In genomic region chr5:177593511-177593910, GRCh38 we compare ENCODE assay signal across 11 cellular contexts. TPM values are rescaled to one million over a fixed set of nuclear protein-coding genes. Genes with fewer than 3 reads are reported as not detected.
DNase-seq lines count a peak whose midpoint lies in the region; ATAC-seq, FAIRE-seq and TF ChIP-seq lines count a peak whose summit lies in the region.
"Had no signal": no experiment of that assay in that cellular context is flagged by ENCODE, and none has a peak within 500 bp of the region (broad histone marks: within the 10 kb centered on the region; RNA-seq: fewer than 3 reads in every experiment).

No MANE protein-coding gene starts in this region.

- H3K27ac Mint-ChIP-seq in activated naive CD4-positive, alpha-beta T cell treated with anti-CD3 and anti-CD28 coated beads, Interleukin-2, amount 50 U/mL, for 24 hours: no peak overlapping the region
- H3K27ac Mint-ChIP-seq in activated CD8-positive, alpha-beta T cell treated with anti-CD3 and anti-CD28 coated beads, Interleukin-2, amount 10 ng/mL, durations not matched to agents 7 days and 5 days: peak overlapping the region; percentile 48
- H3K27ac Mint-ChIP-seq in stimulated activated naive CD8-positive, alpha-beta T cell treated with anti-CD3 and anti-CD28 coated beads, Interleukin-15, amount 100 ng/mL, for 72 hours: no peak overlapping the region

- H3K9me3 Mint-ChIP-seq in activated naive CD4-positive, alpha-beta T cell treated with anti-CD3 and anti-CD28 coated beads, Interleukin-2, amount 50 U/mL, for 24 hours: no peaks in the 10 kb centered on the region
- no peaks in the 10 kb centered on the region for H3K9me3 Mint-ChIP-seq in activated CD8-positive, alpha-beta T cell treated with anti-CD3 and anti-CD28 coated beads, Interleukin-2, amount 10 ng/mL, durations not matched to agents 7 days and 5 days (ENCODE audit: insufficient read depth)
- H3K9me3 Mint-ChIP-seq in stimulated activated naive CD8-positive, alpha-beta T cell treated with anti-CD3 and anti-CD28 coated beads, Interleukin-15, amount 100 ng/mL, for 72 hours: no peaks in the 10 kb centered on the region

- CTCF ChIA-PET in activated CD8-positive, alpha-beta T cell treated with anti-CD3 and anti-CD28 coated beads, Interleukin-2, amount 10 ng/mL, durations not matched to agents 7 days and 5 days (lab: Charles Lee): interaction anchor here (0.8 to 1.4 kb wide), 2 partner anchors 32 to 93 kb away, joined by 3 read pairs; no protein-coding TSS in a partner anchor

- H3K9ac ChIP-seq in kidney (ENCODE audit: low read length in 2 of 2): no peak overlapping the region

- peak overlapping the region; percentile 100 for H3K4me3 Mint-ChIP-seq in activated naive CD4-positive, alpha-beta T cell treated with anti-CD3 and anti-CD28 coated beads, Interleukin-2, amount 50 U/mL, for 24 hours
- peak overlapping the region; percentile 96 for H3K4me3 Mint-ChIP-seq in activated CD8-positive, alpha-beta T cell treated with anti-CD3 and anti-CD28 coated beads, Interleukin-2, amount 10 ng/mL, durations not matched to agents 7 days and 5 days
- H3K4me3 Mint-ChIP-seq in stimulated activated naive CD8-positive, alpha-beta T cell treated with anti-CD3 and anti-CD28 coated beads, Interleukin-15, amount 100 ng/mL, for 72 hours: peak overlapping the region; percentile 55 to 97

- 96% methylated on average over 3 of the region's 3 CpGs for WGBS in hepatocyte (ENCODE audit: low lambda C conversion rate, missing lambda C conversion rate)

- no peaks in the 10 kb centered on the region for H3K27me3 ChIP-seq in hepatocyte

- no peak for ATAC-seq in activated CD8-positive, alpha-beta T cell treated with anti-CD3 and anti-CD28 coated beads, Interleukin-2, amount 10 ng/mL, durations not matched to agents 7 days and 5 days
- ATAC-seq in stimulated activated naive CD8-positive, alpha-beta T cell treated with anti-CD3 and anti-CD28 coated beads, Interleukin-15, amount 100 ng/mL, for 72 hours: no peak
- ATAC-seq in HG03565 (IDR thresholded peaks at IDR 0.05; ENCODE audit: unreplicated experiment): no peak
- ATAC-seq: left lung had no signal

- H3K36me3 Mint-ChIP-seq in activated naive CD4-positive, alpha-beta T cell treated with anti-CD3 and anti-CD28 coated beads, Interleukin-2, amount 50 U/mL, for 24 hours: peaks cover 11% of the 10 kb centered on the region
- peaks cover 41% of the 10 kb centered on the region for H3K36me3 Mint-ChIP-seq in activated CD8-positive, alpha-beta T cell treated with anti-CD3 and anti-CD28 coated beads, Interleukin-2, amount 10 ng/mL, durations not matched to agents 7 days and 5 days (ENCODE audit: low read depth)

- no peaks in the 10 kb centered on the region for H3K9me2 ChIP-seq in hepatocyte (replicated peaks; ENCODE audit: insufficient read depth)

- H4K20me1 ChIP-seq in hepatocyte (ENCODE audit: insufficient read depth, poor library complexity, severe bottlenecking): no peaks in the 10 kb centered on the region

- TF ChIP-seq CTCF in hepatocyte (IDR thresholded peaks at IDR 0.05; ENCODE audit: poor library complexity) (no peak), kidney (IDR thresholded peaks at IDR 0.05; ENCODE audit: borderline replicate concordance, extremely low read depth, insufficient read depth) (no peak)

- H3K36me3 ChIP-seq in hepatocyte (replicated peaks; ENCODE audit: insufficient read depth, low read depth) (no peaks in the 10 kb centered on the region), kidney (ENCODE audit: control insufficient read depth in 1 of 2, insufficient read depth in 2 of 2, low read length in 2 of 2) (peaks cover 24 to 33% of the 10 kb centered on the region in 2 donors)

- peaks cover 28% of the 10 kb centered on the region for H3K4me1 Mint-ChIP-seq in activated naive CD4-positive, alpha-beta T cell treated with anti-CD3 and anti-CD28 coated beads, Interleukin-2, amount 50 U/mL, for 24 hours
- H3K4me1 Mint-ChIP-seq in activated CD8-positive, alpha-beta T cell treated with anti-CD3 and anti-CD28 coated beads, Interleukin-2, amount 10 ng/mL, durations not matched to agents 7 days and 5 days (ENCODE audit: low read depth): peaks cover 28% of the 10 kb centered on the region
- peaks cover 57% of the 10 kb centered on the region for H3K4me1 Mint-ChIP-seq in stimulated activated naive CD8-positive, alpha-beta T cell treated with anti-CD3 and anti-CD28 coated beads, Interleukin-15, amount 100 ng/mL, for 72 hours

- peaks cover 18% of the 10 kb centered on the region for H3K79me2 ChIP-seq in hepatocyte

- POLR2A ChIA-PET in activated CD8-positive, alpha-beta T cell treated with anti-CD3 and anti-CD28 coated beads, Interleukin-2, amount 10 ng/mL, durations not matched to agents 7 days and 5 days (lab: Charles Lee): interaction anchor here (1.5 kb wide), 1 partner anchor 611 kb away, joined by 4 read pairs; the partner anchor contains the start of gene HNRNPAB

- H2AFZ ChIP-seq in hepatocyte: no peak overlapping the region

- H3K4me1 ChIP-seq in hepatocyte (ENCODE audit: insufficient read depth) (peaks cover 7% of the 10 kb centered on the region), kidney (ENCODE audit: control insufficient read depth in 1 of 2, insufficient read depth in 1 of 2, low read depth in 1 of 2, low read length in 2 of 2) (peaks cover 0 to 6% of the 10 kb centered on the region in 2 donors)

- H3K9me3 ChIP-seq in hepatocyte (ENCODE audit: low read depth) (no peaks in the 10 kb centered on the region), kidney (ENCODE audit: control insufficient read depth in 1 of 2, low read length in 2 of 2) (no peaks in the 10 kb centered on the region)
- H3K9me3 ChIP-seq: left lung had no signal

- H3K27ac ChIP-seq in hepatocyte (no peak overlapping the region), kidney (ENCODE audit: low read depth in 2 of 2, low read length in 2 of 2) (no peak overlapping the region)

- peak overlapping the region; percentile 94 for H3K4me2 ChIP-seq in hepatocyte

- H3K27me3 Mint-ChIP-seq in activated naive CD4-positive, alpha-beta T cell treated with anti-CD3 and anti-CD28 coated beads, Interleukin-2, amount 50 U/mL, for 24 hours: peaks cover 3% of the 10 kb centered on the region
- H3K27me3 Mint-ChIP-seq in activated CD8-positive, alpha-beta T cell treated with anti-CD3 and anti-CD28 coated beads, Interleukin-2, amount 10 ng/mL, durations not matched to agents 7 days and 5 days (ENCODE audit: low read depth): peaks cover 15% of the 10 kb centered on the region
- peaks cover 17% of the 10 kb centered on the region for H3K27me3 Mint-ChIP-seq in stimulated activated naive CD8-positive, alpha-beta T cell treated with anti-CD3 and anti-CD28 coated beads, Interleukin-15, amount 100 ng/mL, for 72 hours

- no peak for DNase-seq in activated naive CD4-positive, alpha-beta T cell treated with Interleukin-2 at 50 U/mL for 16 hours
- DNase-seq in activated CD8-positive, alpha-beta T cell treated with anti-CD3 and anti-CD28 coated beads, Interleukin-2, amount 10 ng/mL, durations not matched to agents 7 days and 5 days: no peak
- no peak for DNase-seq in hepatocyte (ENCODE audit: low spot score)
- DNase-seq in stimulated activated naive CD8-positive, alpha-beta T cell treated with anti-CD3 and anti-CD28 coated beads, Interleukin-15, amount 100 ng/mL, for 72 hours: no peak
- DNase-seq in NCI-H526 (lab: John Stamatoyannopoulos, UW): no peak
- DNase-seq in kidney: no peak
- DNase-seq: effector CD4-positive, alpha-beta T cell; stimulated activated CD4-positive, alpha-beta T cell treated with anti-CD3 and anti-CD28 coated beads, Interleukin-4, amount 100 ng/mL, for 4 hours had no signal

- H3K4me3 ChIP-seq in hepatocyte (no peak overlapping the region), kidney (ENCODE audit: low read length in 2 of 2) (no peak overlapping the region)

- intact Hi-C loops in kidney (cut with DNase I): no loop called here

- no peak for FAIRE-seq in kidney (lab: Jason Lieb, UNC)

RNA-seq across cellular contexts. Expression of gene TMED9, which starts 1.5 kb away (rescaled TPM):
- total RNA-seq in activated CD8-positive, alpha-beta T cell treated with anti-CD3 and anti-CD28 coated beads, Interleukin-2, amount 10 ng/mL, durations not matched to agents 7 days and 5 days: 100 to 1,000 TPM; 104 to 109 TPM
- total RNA-seq in hepatocyte: 171 and 187 TPM in 2 replicates
- polyA plus RNA-seq in hepatocyte: 512 and 519 TPM in 2 replicates
- total RNA-seq in kidney: 168 TPM
- 214 TPM for polyA plus RNA-seq in kidney (ENCODE audit: insufficient read depth, low read depth, low replicate concordance)

RNA-seq across cellular contexts. Expression of gene B4GALT7, which starts 6.4 kb away (rescaled TPM):
- total RNA-seq in activated CD8-positive, alpha-beta T cell treated with anti-CD3 and anti-CD28 coated beads, Interleukin-2, amount 10 ng/mL, durations not matched to agents 7 days and 5 days: 10 to 100 TPM; 17.3 to 19.5 TPM
- total RNA-seq in hepatocyte: 28.5 and 29.2 TPM in 2 replicates
- 60.7 and 67.6 TPM in 2 replicates for polyA plus RNA-seq in hepatocyte
- 30.7 TPM for total RNA-seq in kidney
- polyA plus RNA-seq in kidney (ENCODE audit: insufficient read depth, low read depth, low replicate concordance): 42.6 TPM

RNA-seq across cellular contexts. Expression of gene FAM193B, which starts 39.1 kb away (rescaled TPM):
- total RNA-seq in activated CD8-positive, alpha-beta T cell treated with anti-CD3 and anti-CD28 coated beads, Interleukin-2, amount 10 ng/mL, durations not matched to agents 7 days and 5 days: 100 to 1,000 TPM in 1 of 2 experiments, 10 to 100 TPM in 1; 95.8 to 105 TPM
- 31.4 and 67.6 TPM in 2 replicates for total RNA-seq in hepatocyte
- polyA plus RNA-seq in hepatocyte: 76.1 and 136 TPM in 2 replicates
- total RNA-seq in kidney: 77.8 TPM
- 61.0 TPM for polyA plus RNA-seq in kidney (ENCODE audit: insufficient read depth, low read depth, low replicate concordance)
